In genomic region chr14:21923820-21924219, GRCh38 we compare ENCODE assay signal across 9 cellular contexts.
DNase-seq lines count a peak whose midpoint lies in the region; ATAC-seq and TF ChIP-seq lines count a peak whose summit lies in the region.
"Had no signal": no experiment of that assay in that cellular context is flagged by ENCODE, and none has a peak within 500 bp of the region (broad histone marks: within the 10 kb centered on the region; RNA-seq: fewer than 3 reads in every experiment).

No MANE protein-coding gene starts in this region.

- peak overlapping the region; percentile 54 for H3K4me3 Mint-ChIP-seq in T-helper 2 cell treated with Interferon-gamma antibody and Interleukin-4, amounts not matched to agents 5 μg/mL and 100 μg/mL, for 36 hours

- H3K27me3 ChIP-seq in DND-41 (ENCODE audit: insufficient read depth, low read length, poor library complexity) (no peaks in the 10 kb centered on the region), transverse colon (no peaks in the 10 kb centered on the region), gastrocnemius medialis (no peaks in the 10 kb centered on the region)
- H3K27me3 ChIP-seq in effector memory CD4-positive, alpha-beta T cell (replicated peaks; ENCODE audit: control insufficient read depth, insufficient read depth, low read length, poor library complexity, severe bottlenecking), result no peaks in the 10 kb centered on the region

- peak overlapping the region; percentile 90 for H3K27ac Mint-ChIP-seq in T-helper 2 cell treated with Interferon-gamma antibody and Interleukin-4, amounts not matched to agents 5 μg/mL and 100 μg/mL, for 36 hours

- TF ChIP-seq POLR2A in transverse colon (IDR thresholded peaks at IDR 0.05) (no peak), gastrocnemius medialis (IDR thresholded peaks at IDR 0.05) (no peak)

- H2AFZ ChIP-seq in DND-41 (ENCODE audit: low read depth, low read length), result peak overlapping the region; percentile 32; the same call in 1 of the 2 replicates

- H3K27ac ChIP-seq in DND-41 (ENCODE audit: low read length), result peak overlapping the region; percentile 88
- peak overlapping the region; percentile 33 for H3K27ac ChIP-seq in effector memory CD4-positive, alpha-beta T cell (ENCODE audit: insufficient read depth, low read length, poor library complexity, severe bottlenecking)
- H3K27ac ChIP-seq in transverse colon, result peak overlapping the region in 2 of 4 donors; percentile 38 to 44
- no peak overlapping the region for H3K27ac ChIP-seq in gastrocnemius medialis

- H3K4me2 ChIP-seq in DND-41 (ENCODE audit: insufficient read depth, low read length), result peak overlapping the region; percentile 65

- intact Hi-C loops in transverse colon (cut with DNase I; ENCODE audit: low total_unique reads), result no loop called here
- intact Hi-C loops in gastrocnemius medialis (cut with DNase I; ENCODE audit: low total_unique reads), result no loop called here

- peaks cover 7% of the 10 kb centered on the region for H3K9me3 Mint-ChIP-seq in T-helper 2 cell treated with Interferon-gamma antibody and Interleukin-4, amounts not matched to agents 5 μg/mL and 100 μg/mL, for 36 hours

- H4K20me1 ChIP-seq in DND-41 (ENCODE audit: insufficient read depth, low read length), result 0 out of 2 replicates have a peak, but pooled peaks cover 2% of the 10 kb centered on the region

- H3K9me3 ChIP-seq in DND-41 (ENCODE audit: insufficient read depth, low read length, severe bottlenecking) (no peaks in the 10 kb centered on the region), transverse colon (no peaks in the 10 kb centered on the region), gastrocnemius medialis (no peaks in the 10 kb centered on the region)
- H3K9me3 ChIP-seq in effector memory CD4-positive, alpha-beta T cell (ENCODE audit: control insufficient read depth, low read length), result no peaks in the 10 kb centered on the region

- ATAC-seq in DND-41 (ENCODE audit: insufficient read depth, low read depth) (peak; percentile 91), GM21737 (IDR thresholded peaks at IDR 0.05; ENCODE audit: unreplicated experiment) (peak; percentile 64), gastrocnemius medialis (no peak)

- DNase-seq in DND-41 (peak; percentile 74), transverse colon (no peak), NCI-H510A treated with DMSO at 0.1 percent for 48 hours (lab: John Stamatoyannopoulos, UW) (no peak), superior temporal gyrus (ENCODE audit: extremely low spot score) (no peak), gastrocnemius medialis (no peak)
- no peak for DNase-seq in T-helper 2 cell treated with Interferon-gamma antibody and Interleukin-4, amounts not matched to agents 5 μg/mL and 100 μg/mL, for 36 hours (ENCODE audit: low spot score)
- DNase-seq in effector memory CD4-positive, alpha-beta T cell, result peak in 2 of 3 donors; percentile 12
- DNase-seq: DMS153 had no signal

- H3K4me1 ChIP-seq in DND-41 (ENCODE audit: insufficient read depth, low read length) (peaks cover 34% of the 10 kb centered on the region), transverse colon (no peaks in the 10 kb centered on the region), gastrocnemius medialis (no peaks in the 10 kb centered on the region)
- H3K4me1 ChIP-seq in effector memory CD4-positive, alpha-beta T cell (ENCODE audit: control insufficient read depth, insufficient read depth, low read length, poor library complexity, severe bottlenecking), result peaks cover 15% of the 10 kb centered on the region

- peak overlapping the region; percentile 46 for H3K9ac ChIP-seq in DND-41 (ENCODE audit: low read depth, low read length)

- H3K79me2 ChIP-seq in DND-41 (ENCODE audit: insufficient read depth, low read length), result no peaks in the 10 kb centered on the region

- peaks cover 8% of the 10 kb centered on the region for H3K36me3 Mint-ChIP-seq in T-helper 2 cell treated with Interferon-gamma antibody and Interleukin-4, amounts not matched to agents 5 μg/mL and 100 μg/mL, for 36 hours (ENCODE audit: low read depth)

- TF ChIP-seq EP300 in transverse colon (IDR thresholded peaks at IDR 0.05; ENCODE audit: low read depth), result no peak

- H3K4me3 ChIP-seq in DND-41 (ENCODE audit: low read depth in 1 of 2, low read length in 2 of 2), result peak overlapping the region in 1 of 2 experiments; percentile 39; a peak in 2 of 4 replicates
- H3K4me3 ChIP-seq in effector memory CD4-positive, alpha-beta T cell (ENCODE audit: insufficient read depth, low read depth, low read length, poor library complexity, severe bottlenecking), result no peak overlapping the region
- H3K4me3 ChIP-seq in transverse colon, result no peak overlapping the region
- H3K4me3 ChIP-seq in gastrocnemius medialis, result no peak overlapping the region

- in situ Hi-C loops in transverse colon (cut with MboI; ENCODE audit: low pct_ligation_motif_present in 1 of 4, low pct_unique_long_range_greater_than_20kb in 1 of 4, low sequenced_read_pairs in 3 of 4), result no loop called here
- in situ Hi-C loops in gastrocnemius medialis (cut with MboI; ENCODE audit: low sequenced_read_pairs in 4 of 4), result no loop called here

- H3K27me3 Mint-ChIP-seq in T-helper 2 cell treated with Interferon-gamma antibody and Interleukin-4, amounts not matched to agents 5 μg/mL and 100 μg/mL, for 36 hours (ENCODE audit: low read depth), result no peaks in the 10 kb centered on the region

- H3K36me3 ChIP-seq in DND-41 (ENCODE audit: insufficient read depth, low read length) (no peaks in the 10 kb centered on the region), transverse colon (no peaks in the 10 kb centered on the region), gastrocnemius medialis (no peaks in the 10 kb centered on the region)
- no peaks in the 10 kb centered on the region for H3K36me3 ChIP-seq in effector memory CD4-positive, alpha-beta T cell (ENCODE audit: control insufficient read depth, insufficient read depth, low read length)

- TF ChIP-seq CTCF in DND-41 (IDR thresholded peaks at IDR 0.05; ENCODE audit: borderline replicate concordance, extremely low read depth, low read length, poor library complexity, severe bottlenecking), result no peak
- no peak for TF ChIP-seq CTCF in transverse colon (IDR thresholded peaks at IDR 0.05)
- no peak for TF ChIP-seq CTCF in gastrocnemius medialis (IDR thresholded peaks at IDR 0.05 in 4 of 5, conservative IDR thresholded peaks at IDR 0.05 in 1 of 5)

- H3K4me1 Mint-ChIP-seq in T-helper 2 cell treated with Interferon-gamma antibody and Interleukin-4, amounts not matched to agents 5 μg/mL and 100 μg/mL, for 36 hours (ENCODE audit: low read depth), result peaks cover 41% of the 10 kb centered on the region

Comparison
In these comparisons a context has a peak if more than half of its experiments do, and no peak if none do; other contexts are left out.
1. ATAC-seq: peak in DND-41 (single experiment) and GM21737 (single experiment); none in gastrocnemius medialis (0 of 2).
2. DNase-seq: peak in DND-41 (single experiment) and effector memory CD4-positive, alpha-beta T cell (2 of 3); none in T-helper 2 cell treated with Interferon-gamma antibody and Interleukin-4, amounts not matched to agents 5 μg/mL and 100 μg/mL, for 36 hours (single experiment), transverse colon (single experiment), NCI-H510A treated with DMSO at 0.1 percent for 48 hours (single experiment), superior temporal gyrus (single experiment) and gastrocnemius medialis (0 of 2).
3. H3K27ac ChIP-seq: peak in DND-41 (single experiment) and effector memory CD4-positive, alpha-beta T cell (single experiment); none in gastrocnemius medialis (0 of 4).